ENCODE assay signal across 10 cellular contexts in genomic region chr11:118845369-118845768, GRCh38. TPM values are rescaled to one million over a fixed set of nuclear protein-coding genes. Genes with fewer than 3 reads are reported as not detected.
DNase-seq lines count a peak whose midpoint lies in the region; ATAC-seq, FAIRE-seq and TF ChIP-seq lines count a peak whose summit lies in the region.
"Had no signal": no experiment of that assay in that cellular context is flagged by ENCODE, and none has a peak within 500 bp of the region (broad histone marks: within the 10 kb centered on the region; RNA-seq: fewer than 3 reads in every experiment).

No MANE protein-coding gene starts in this region.

- dilution Hi-C loops in keratinocyte (cut with MboI; ENCODE audit: extremely low pct_ligation_motif_present, low sequenced_read_pairs) = no loop called here

- no peak overlapping the region for H4K8ac ChIP-seq in neuronal stem cell (ENCODE audit: low read depth, low read length)

- no peak overlapping the region for H3K4ac ChIP-seq in neuronal stem cell (ENCODE audit: low read length)

- H3K9ac ChIP-seq in adipocyte (ENCODE audit: low read length) (no peak overlapping the region), keratinocyte (ENCODE audit: control insufficient read depth, extremely low read depth, insufficient read depth, low read length) (no peak overlapping the region), neuronal stem cell (ENCODE audit: low read depth, low read length, poor library complexity) (no peak overlapping the region)

- no peak overlapping the region for H3K23ac ChIP-seq in neuronal stem cell (ENCODE audit: low read depth, low read length, poor library complexity)

- H3K4me3 ChIP-seq in adipocyte (ENCODE audit: low read length) (no peak overlapping the region), keratinocyte (ENCODE audit: control insufficient read depth in 2 of 3, extremely low read depth in 1 of 3, insufficient read depth in 2 of 3, low read depth in 1 of 3, low read length in 3 of 3) (no peak overlapping the region), neuronal stem cell (ENCODE audit: low read length in 2 of 2) (no peak overlapping the region)

- H2BK5ac ChIP-seq in neuronal stem cell (ENCODE audit: low read length) = no peak overlapping the region

- no peak overlapping the region for H3K18ac ChIP-seq in neuronal stem cell (ENCODE audit: low read length)

- DNase-seq in GM04503 (ENCODE audit: low read depth) (peak; percentile 13), LHCN-M2 (ENCODE audit: low read depth) (peak; percentile 19), adipocyte (ENCODE audit: low read depth) (peak; percentile 68), keratinocyte (ENCODE audit: low read depth, low spot score) (peak; percentile 44), globus pallidus (ENCODE audit: low spot score) (no peak), neuronal stem cell (ENCODE audit: low spot score) (no peak)
- DNase-seq: activated effector memory CD4-positive, alpha-beta T cell treated with anti-CD3 and anti-CD28 coated beads, Interleukin-2, amount 50 U/mL, for 16 hours; NCI-H2171 treated with DMSO at 0.1 percent for 48 hours had no signal

- no peaks in the 10 kb centered on the region for H4K20me1 ChIP-seq in keratinocyte (ENCODE audit: control insufficient read depth, extremely low read depth, insufficient read depth, low read length)

- H2AFZ ChIP-seq in keratinocyte (ENCODE audit: control insufficient read depth, low read length) = no peak overlapping the region
- H2AFZ ChIP-seq in neuronal stem cell (ENCODE audit: low read length) = no peak overlapping the region

- no peak overlapping the region for H2BK120ac ChIP-seq in neuronal stem cell (ENCODE audit: low read depth, low read length)

- ATAC-seq in GM21619 (IDR thresholded peaks at IDR 0.05; ENCODE audit: unreplicated experiment) = no peak

- H3K4me2 ChIP-seq in keratinocyte (ENCODE audit: control insufficient read depth, extremely low read depth, insufficient read depth, low read depth, low read length) = peak overlapping the region; percentile 68
- H3K4me2 ChIP-seq in neuronal stem cell (ENCODE audit: insufficient read depth, low read length, poor library complexity, severe bottlenecking) = no peak overlapping the region

- H3K9me1 ChIP-seq in keratinocyte (ENCODE audit: control insufficient read depth, extremely low read depth, insufficient read depth, low read length) = no peaks in the 10 kb centered on the region

- H3K79me1 ChIP-seq in neuronal stem cell (ENCODE audit: low read depth, low read length) = no peaks in the 10 kb centered on the region

- H4K91ac ChIP-seq in neuronal stem cell (ENCODE audit: low read depth, low read length, poor library complexity) = no peak overlapping the region

- no peak overlapping the region for H3K14ac ChIP-seq in neuronal stem cell (ENCODE audit: low read length)

- H2BK12ac ChIP-seq in neuronal stem cell (ENCODE audit: low read length) = no peak overlapping the region

- H3K9me3 ChIP-seq in adipocyte (ENCODE audit: control insufficient read depth, low read length) = no peaks in the 10 kb centered on the region
- no peaks in the 10 kb centered on the region for H3K9me3 ChIP-seq in keratinocyte (ENCODE audit: control insufficient read depth, low read depth, low read length)
- H3K9me3 ChIP-seq in neuronal stem cell (replicated peaks in 1 of 2; ENCODE audit: control insufficient read depth in 2 of 2, insufficient read depth in 1 of 2, low read depth in 1 of 2, low read length in 2 of 2) = no peaks in the 10 kb centered on the region

- H3K27me3 ChIP-seq in adipocyte (replicated peaks; ENCODE audit: control insufficient read depth, insufficient read depth, low read length) (peaks cover 7% of the 10 kb centered on the region), keratinocyte (ENCODE audit: control insufficient read depth, extremely low read depth, insufficient read depth, low read length) (no peaks in the 10 kb centered on the region), neuronal stem cell (ENCODE audit: control insufficient read depth in 3 of 3, insufficient read depth in 3 of 3, low read depth in 1 of 3, low read length in 3 of 3) (no peaks in the 10 kb centered on the region)

- H2BK15ac ChIP-seq in neuronal stem cell (ENCODE audit: low read length) = no peak overlapping the region

- H3K27ac ChIP-seq in keratinocyte (ENCODE audit: control insufficient read depth, insufficient read depth, low read length) (peak overlapping the region; percentile 44), neuronal stem cell (replicated peaks; ENCODE audit: low read length) (no peak overlapping the region)

- FAIRE-seq in keratinocyte (lab: Jason Lieb, UNC) = peak; percentile 23

- H2AK5ac ChIP-seq in neuronal stem cell (ENCODE audit: low read depth, low read length) = no peak overlapping the region

- H3K4me1 ChIP-seq in adipocyte (ENCODE audit: control insufficient read depth, insufficient read depth, low read length) (no peaks in the 10 kb centered on the region), keratinocyte (ENCODE audit: control insufficient read depth, extremely low read depth, insufficient read depth, low read length) (peaks cover 11% of the 10 kb centered on the region), neuronal stem cell (ENCODE audit: control insufficient read depth in 2 of 2, insufficient read depth in 1 of 2, low read depth in 1 of 2, low read length in 2 of 2) (peaks cover 0 to 3% of the 10 kb centered on the region in 2 donors)

- H3K36me3 ChIP-seq in adipocyte (ENCODE audit: control insufficient read depth, insufficient read depth, low read length, severe bottlenecking) (no peaks in the 10 kb centered on the region), keratinocyte (ENCODE audit: control insufficient read depth in 2 of 2, extremely low read depth in 1 of 2, insufficient read depth in 2 of 2, low read length in 2 of 2) (no peaks in the 10 kb centered on the region), neuronal stem cell (replicated peaks in 1 of 2; ENCODE audit: control insufficient read depth in 2 of 2, insufficient read depth in 2 of 2, low read length in 2 of 2) (no peaks in the 10 kb centered on the region)

- no peak for TF ChIP-seq CTCF in keratinocyte (optimal IDR thresholded peaks at IDR 0.05 in 1 of 3, IDR thresholded peaks at IDR 0.05 in 1 of 3, conservative IDR thresholded peaks at IDR 0.05 in 1 of 3; ENCODE audit: extremely low read depth in 1 of 3, insufficient read depth in 2 of 3, low read length in 3 of 3)

- H3K79me2 ChIP-seq in keratinocyte (ENCODE audit: control insufficient read depth, insufficient read depth, low read length) = no peaks in the 10 kb centered on the region

RNA-seq across cellular contexts. Expression of gene CXCR5, which starts 38.3 kb away (rescaled TPM):
- not detected in 2 replicates for total RNA-seq in LHCN-M2 (2014; rRNA removed)
- not detected for polyA plus RNA-seq in LHCN-M2 (2012)
- not detected in 3 replicates for polyA plus RNA-seq in keratinocyte
- not detected for polyA plus RNA-seq in keratinocyte (2011; ENCODE audit: low read depth)
- polyA plus RNA-seq in keratinocyte (2011; cell fraction: cytosol; rRNA removed) = not detected in 2 replicates
- polyA plus RNA-seq in keratinocyte (2011; cell fraction: nucleus; rRNA removed) = not detected in 2 replicates
- polyA plus RNA-seq in keratinocyte (2012; ENCODE audit: low replicate concordance) = 0.04 TPM in 1 of 2 replicates, not detected in the other
- polyA minus RNA-seq in keratinocyte = not detected in 3 replicates
- not detected for polyA minus RNA-seq in keratinocyte (2011; cell fraction: cytosol; rRNA and poly(A)+ RNA removed)
- not detected in 2 replicates for polyA minus RNA-seq in keratinocyte (2011; cell fraction: nucleus; rRNA and poly(A)+ RNA removed)
- not detected for polyA plus RNA-seq in neuronal stem cell (2013, experiment 1 of 2)
- not detected for polyA plus RNA-seq in neuronal stem cell (2013, experiment 2 of 2)
- total RNA-seq: temporal lobe had no signal

RNA-seq across cellular contexts. Expression of gene DDX6, which starts 54.4 kb away (rescaled TPM):
- 71.0 and 86.1 TPM in 2 replicates for total RNA-seq in LHCN-M2 (2014; rRNA removed)
- 27.9 TPM for polyA plus RNA-seq in LHCN-M2 (2012)
- polyA plus RNA-seq in keratinocyte = 42.7 to 58.0 TPM (median 51.4 TPM) in 3 replicates
- 41.3 TPM for polyA plus RNA-seq in keratinocyte (2011; ENCODE audit: low read depth)
- 18.5 and 40.4 TPM in 2 replicates for polyA plus RNA-seq in keratinocyte (2011; cell fraction: cytosol; rRNA removed)
- polyA plus RNA-seq in keratinocyte (2011; cell fraction: nucleus; rRNA removed) = 46.1 and 58.6 TPM in 2 replicates
- 36.8 and 51.7 TPM in 2 replicates for polyA plus RNA-seq in keratinocyte (2012; ENCODE audit: low replicate concordance)
- polyA minus RNA-seq in keratinocyte = 34.1 to 260 TPM (median 149 TPM) in 3 replicates
- 74.4 TPM for polyA minus RNA-seq in keratinocyte (2011; cell fraction: cytosol; rRNA and poly(A)+ RNA removed)
- polyA minus RNA-seq in keratinocyte (2011; cell fraction: nucleus; rRNA and poly(A)+ RNA removed) = 90.0 and 213 TPM in 2 replicates
- 57.0 TPM for polyA plus RNA-seq in neuronal stem cell (2013, experiment 1 of 2)
- 59.6 TPM for polyA plus RNA-seq in neuronal stem cell (2013, experiment 2 of 2)

Comparison
In these comparisons a context has a peak if more than half of its experiments do, and no peak if none do; other contexts are left out.
1. DNase-seq: peak in GM04503 (single experiment), LHCN-M2 (single experiment), adipocyte (single experiment) and keratinocyte (single experiment); none in globus pallidus (single experiment) and neuronal stem cell (single experiment).